Comparison of ENCODE assay signal across 8 cellular contexts in the genomic region with DNA sequence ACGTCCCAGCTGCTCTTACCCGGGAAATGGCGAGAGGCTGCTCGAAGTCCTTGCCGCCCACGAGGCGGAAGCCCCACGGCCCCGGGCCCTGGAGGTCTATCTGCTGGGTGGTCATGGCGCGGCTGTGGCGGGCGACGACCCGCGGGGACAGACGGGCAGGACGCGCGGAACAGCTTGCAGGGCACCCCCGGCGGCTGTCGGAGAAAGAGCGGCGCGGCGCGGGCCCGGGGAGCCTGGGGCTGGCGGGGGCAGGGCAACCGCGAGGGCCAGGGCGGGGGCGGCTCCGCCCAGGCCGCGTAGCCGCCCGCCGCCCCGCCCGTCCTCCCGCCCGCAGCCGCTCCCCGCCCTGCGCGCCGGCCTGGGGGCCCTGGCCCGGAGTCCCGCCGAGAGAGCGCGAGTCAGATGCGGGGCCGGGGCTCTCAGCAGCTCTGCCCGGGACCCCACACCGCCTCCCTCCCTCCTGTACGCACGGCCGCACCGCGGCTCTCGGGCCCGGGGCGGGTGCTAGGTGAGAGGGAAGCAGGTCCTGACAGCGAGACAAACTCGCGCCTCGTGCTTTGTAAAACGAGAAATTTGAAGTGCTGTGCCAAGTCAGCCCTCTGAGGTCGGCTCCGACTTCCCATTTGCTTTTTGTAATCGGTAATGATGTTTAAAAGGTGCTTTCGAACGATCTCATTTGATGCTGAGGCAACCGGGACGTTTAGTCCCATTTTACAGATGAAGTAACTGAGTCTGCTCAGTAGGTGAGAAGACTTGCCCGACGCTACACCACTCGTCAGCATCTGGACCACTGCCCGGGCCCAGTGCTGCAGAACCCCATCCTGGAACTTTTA. TPM values are rescaled to one million over a fixed set of nuclear protein-coding genes. Genes with fewer than 3 reads are reported as not detected.
A peak's percentile ranks its signal among the peaks of the same experiment; 100 is the strongest.
DNase-seq lines count a peak whose midpoint lies in the region; ATAC-seq, FAIRE-seq and TF ChIP-seq lines count a peak whose summit lies in the region.

TSS of gene PDLIM1 (minus strand) at position 203 of the 833 bp plus-strand sequence. CDS start at position 115, 88 bp downstream.

- TF ChIP-seq CTCF in mammary epithelial cell (conservative IDR thresholded peaks at IDR 0.05 in 1 of 2, IDR thresholded peaks at IDR 0.05 in 1 of 2; ENCODE audit: extremely low read depth in 1 of 2, insufficient read depth in 1 of 2, low read depth in 1 of 2, low read length in 2 of 2) (peak; percentile 6 to 36), keratinocyte (optimal IDR thresholded peaks at IDR 0.05 in 1 of 3, IDR thresholded peaks at IDR 0.05 in 1 of 3, conservative IDR thresholded peaks at IDR 0.05 in 1 of 3; ENCODE audit: extremely low read depth in 1 of 3, insufficient read depth in 2 of 3, low read length in 3 of 3) (peak in 2 of 3 experiments; percentile 25 to 40)

- H3K27ac ChIP-seq in mammary epithelial cell (ENCODE audit: insufficient read depth, low read depth, low read length) (peak within 1 kb of the TSS; percentile 83), keratinocyte (ENCODE audit: control insufficient read depth, insufficient read depth, low read length) (peak within 1 kb of the TSS; percentile 84)

- H3K4me1 ChIP-seq in ES-I3 (ENCODE audit: insufficient read depth, low read length) (peaks cover 36% of the 10 kb centered on the region), mammary epithelial cell (ENCODE audit: insufficient read depth, low read length) (peaks cover 53% of the 10 kb centered on the region), keratinocyte (ENCODE audit: control insufficient read depth, extremely low read depth, insufficient read depth, low read length) (peaks cover 44% of the 10 kb centered on the region)

- H4K20me1 ChIP-seq in mammary epithelial cell (ENCODE audit: insufficient read depth, low read length), result no peaks in the 10 kb centered on the region
- H4K20me1 ChIP-seq in keratinocyte (ENCODE audit: control insufficient read depth, extremely low read depth, insufficient read depth, low read length), result peaks cover 8% of the 10 kb centered on the region

- H3K27me3 ChIP-seq in mammary epithelial cell (ENCODE audit: insufficient read depth, low read length) (no peaks in the 10 kb centered on the region), keratinocyte (ENCODE audit: control insufficient read depth, extremely low read depth, insufficient read depth, low read length) (no peaks in the 10 kb centered on the region)

- BruUV-seq in mammary epithelial cell (replicated peaks; lab: Mats Ljungman, UMichigan), result no TSS peak

- H3K9ac ChIP-seq in ES-I3 (ENCODE audit: low read depth, low read length) (peak within 1 kb of the TSS; percentile 94), mammary epithelial cell (ENCODE audit: insufficient read depth, low read length) (peak within 1 kb of the TSS; percentile 94), keratinocyte (ENCODE audit: control insufficient read depth, extremely low read depth, insufficient read depth, low read length) (peak within 1 kb of the TSS; percentile 85)

- no peaks in the 10 kb centered on the region for H3K9me3 ChIP-seq in ES-I3 (ENCODE audit: control insufficient read depth, insufficient read depth, low read length)
- H3K9me3 ChIP-seq in mammary epithelial cell (replicated peaks; ENCODE audit: insufficient read depth, low read length), result no peaks in the 10 kb centered on the region
- H3K9me3 ChIP-seq in keratinocyte (ENCODE audit: control insufficient read depth, low read depth, low read length), result no peaks in the 10 kb centered on the region

- CTCF ChIA-PET in mammary epithelial cell (lab: Charles Lee; ENCODE audit: low non-redundant PET), result no interaction called here

- WGBS in mammary epithelial cell (ENCODE audit: low coverage, missing lambda C conversion rate), result 34% methylated on average over 20 of the region's 82 CpGs

- ATAC-seq in GM21447 (IDR thresholded peaks at IDR 0.05; ENCODE audit: unreplicated experiment), result peak; percentile 24

- peak within 1 kb of the TSS; percentile 84 for H2AFZ ChIP-seq in mammary epithelial cell (ENCODE audit: low read depth, low read length)
- peak within 1 kb of the TSS; percentile 67 for H2AFZ ChIP-seq in keratinocyte (ENCODE audit: control insufficient read depth, low read length)

- H3K36me3 ChIP-seq in ES-I3 (ENCODE audit: insufficient read depth, low read length) (no peaks in the 10 kb centered on the region), mammary epithelial cell (ENCODE audit: insufficient read depth, low read length) (peaks cover 5% of the 10 kb centered on the region), keratinocyte (ENCODE audit: control insufficient read depth in 2 of 2, extremely low read depth in 1 of 2, insufficient read depth in 2 of 2, low read length in 2 of 2) (peaks cover 0 to 5% of the 10 kb centered on the region in 2 experiments)

- in situ Hi-C loops in mammary epithelial cell (cut with MboI; ENCODE audit: low sequenced_read_pairs in 2 of 2), result no loop called here

- intact Hi-C loops in mammary epithelial cell (cut with micrococcal nuclease), result no loop called here

- H3K79me2 ChIP-seq in mammary epithelial cell (ENCODE audit: insufficient read depth, low read length) (peaks cover 48% of the 10 kb centered on the region), keratinocyte (ENCODE audit: control insufficient read depth, insufficient read depth, low read length) (peaks cover 47% of the 10 kb centered on the region)

- peaks cover 2% of the 10 kb centered on the region for H3K9me1 ChIP-seq in keratinocyte (ENCODE audit: control insufficient read depth, extremely low read depth, insufficient read depth, low read length)

- H3K4me2 ChIP-seq in mammary epithelial cell (ENCODE audit: insufficient read depth, low read depth, low read length), result peak within 1 kb of the TSS; percentile 86
- peak within 1 kb of the TSS; percentile 99 for H3K4me2 ChIP-seq in keratinocyte (ENCODE audit: control insufficient read depth, extremely low read depth, insufficient read depth, low read depth, low read length)

- DNase-seq in HUDEP-2 (lab: John Stamatoyannopoulos, UW; ENCODE audit: unreplicated experiment in 76 of 76), result peak in 67 of 76 experiments; percentile 3 to 81 (median 56)
- DNase-seq in SKM-1 treated with dmso at 0.1 percent for 144 hours (lab: John Stamatoyannopoulos, UW; ENCODE audit: unreplicated experiment), result peak; percentile 69
- peak; percentile 70 for DNase-seq in mammary epithelial cell
- DNase-seq in keratinocyte (ENCODE audit: low read depth, low spot score), result no peak
- peak; percentile 7 for DNase-seq in stimulated activated CD4-positive, alpha-beta T cell treated with anti-CD3 and anti-CD28 coated beads, Interleukin-4, amount 100 ng/mL, for 24 hours
- no peak for DNase-seq in superior temporal gyrus (ENCODE audit: extremely low spot score)

- H3K4me3 ChIP-seq in mammary epithelial cell (replicated peaks in 1 of 3; ENCODE audit: insufficient read depth in 1 of 3, low read depth in 2 of 3, low read length in 3 of 3) (peak within 1 kb of the TSS; percentile 73 to 97 (median 75)), keratinocyte (ENCODE audit: control insufficient read depth in 2 of 3, extremely low read depth in 1 of 3, insufficient read depth in 2 of 3, low read depth in 1 of 3, low read length in 3 of 3) (peak within 1 kb of the TSS; percentile 70 to 97 (median 74))

- FAIRE-seq in keratinocyte (lab: Jason Lieb, UNC), result no peak

- dilution Hi-C loops in mammary epithelial cell (cut with HindIII; ENCODE audit: low sequenced_read_pairs), result no loop called here
- dilution Hi-C loops in keratinocyte (cut with MboI; ENCODE audit: extremely low pct_ligation_motif_present, low sequenced_read_pairs), result no loop called here

RNA-seq across cellular contexts. Expression of gene PDLIM1, which starts in this region (rescaled TPM):
- 100 to 1,000 TPM; 105 to 364 TPM for total RNA-seq in mammary epithelial cell
- polyA plus RNA-seq in mammary epithelial cell (290 TPM), keratinocyte (200 to 450 TPM (median 298 TPM) in 3 replicates)
- polyA minus RNA-seq in mammary epithelial cell (643 TPM), keratinocyte (372 to 462 TPM (median 381 TPM) in 3 replicates)
- polyA plus RNA-seq in keratinocyte (2011; ENCODE audit: low read depth), result 152 TPM
- polyA plus RNA-seq in keratinocyte (2011; cell fraction: cytosol; rRNA removed), result 550 and 564 TPM in 2 replicates
- 299 and 342 TPM in 2 replicates for polyA plus RNA-seq in keratinocyte (2011; cell fraction: nucleus; rRNA removed)
- polyA plus RNA-seq in keratinocyte (2012; ENCODE audit: low replicate concordance), result 367 and 421 TPM in 2 replicates
- polyA minus RNA-seq in keratinocyte (2011; cell fraction: cytosol; rRNA and poly(A)+ RNA removed), result 329 TPM
- 92.1 and 192 TPM in 2 replicates for polyA minus RNA-seq in keratinocyte (2011; cell fraction: nucleus; rRNA and poly(A)+ RNA removed)

Comparison
In these comparisons a context has a peak if more than half of its experiments do, and no peak if none do; other contexts are left out.
1. DNase-seq: peak in HUDEP-2 (67 of 76), SKM-1 treated with dmso at 0.1 percent for 144 hours (single experiment), mammary epithelial cell (single experiment) and stimulated activated CD4-positive, alpha-beta T cell treated with anti-CD3 and anti-CD28 coated beads, Interleukin-4, amount 100 ng/mL, for 24 hours (single experiment); none in keratinocyte (single experiment) and superior temporal gyrus (single experiment).
2. Peak in every context shown above with its lines, with median percentiles within 50 percentile points of each other: H3K9ac ChIP-seq.